ENCODE assay signal across 4 cellular contexts in the genomic region with DNA sequence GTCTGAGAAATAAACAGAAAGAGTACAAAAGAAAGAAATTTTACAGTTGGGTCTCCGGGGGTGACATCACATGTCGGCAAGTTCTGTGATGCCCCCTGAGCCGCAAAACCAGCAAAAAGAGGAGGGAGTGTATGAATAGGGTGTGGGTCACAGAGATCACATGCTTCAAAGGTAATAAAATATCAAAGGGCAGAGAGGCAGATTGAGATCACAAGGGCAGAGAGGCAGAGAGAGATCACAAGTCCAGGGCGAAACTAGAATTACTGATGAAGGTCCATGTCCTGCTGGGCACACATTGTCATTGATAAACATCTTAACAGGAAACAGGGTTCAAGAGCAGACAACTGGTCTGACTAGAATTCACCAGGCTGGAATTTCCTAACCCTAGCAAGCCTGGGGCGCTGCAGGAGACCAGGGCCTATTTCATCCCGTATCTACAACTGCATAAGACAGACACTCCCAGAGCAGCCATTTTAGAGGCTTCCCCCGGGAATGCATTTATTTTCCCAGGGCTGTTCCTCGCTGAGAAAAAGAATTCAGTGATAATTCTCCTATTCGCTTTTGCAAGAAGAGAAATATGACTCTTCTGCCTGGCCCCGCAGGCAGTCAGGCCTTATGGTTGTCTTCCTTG. TPM values are rescaled to one million over a fixed set of nuclear protein-coding genes. Genes with fewer than 3 reads are reported as not detected.
"Had no signal": no experiment of that assay in that cellular context is flagged by ENCODE, and none has a peak within 500 bp of the region (broad histone marks: within the 10 kb centered on the region; RNA-seq: fewer than 3 reads in every experiment).

No MANE protein-coding gene starts in this region.

RNA-seq across cellular contexts. Expression of a gene that starts 20.2 kb away (rescaled TPM):
- total RNA-seq: H4, H7, HFFc6, HT1080 had no signal
